5 cellular contexts compared by ENCODE assay signal in the genomic region with DNA sequence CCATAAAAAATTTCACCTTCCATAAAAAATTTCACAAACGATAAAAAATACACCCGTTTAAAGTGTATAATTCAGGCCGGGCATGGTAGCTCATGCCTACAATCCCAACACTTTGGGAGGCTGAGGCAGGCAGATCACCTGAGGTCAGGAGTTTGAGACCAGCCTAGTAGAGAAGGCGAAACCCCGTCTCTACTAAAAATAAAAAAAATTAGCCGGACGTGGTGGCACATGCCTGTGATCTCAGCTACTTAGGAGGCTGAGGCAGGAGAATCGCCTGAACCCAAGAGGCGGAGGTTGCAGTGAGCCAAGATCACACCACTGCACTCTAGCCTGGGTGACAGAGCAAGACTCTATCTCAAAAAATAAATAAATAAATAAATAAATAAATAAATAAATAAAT. TPM values are rescaled to one million over a fixed set of nuclear protein-coding genes. Genes with fewer than 3 reads are reported as not detected.
"Had no signal": no experiment of that assay in that cellular context is flagged by ENCODE, and none has a peak within 500 bp of the region (broad histone marks: within the 10 kb centered on the region; RNA-seq: fewer than 3 reads in every experiment).

No MANE protein-coding gene starts in this region.

RNA-seq across cellular contexts. Expression of gene TLR1, which starts 1.7 kb away (rescaled TPM):
- polyA plus RNA-seq: SK-N-SH had no signal

RNA-seq across cellular contexts. Expression of gene TLR10, which starts 23.5 kb away (rescaled TPM):
- total RNA-seq: astrocyte, hepatocyte, kidney epithelial cell, Right ventricle myocardium inferior had no signal
- polyA plus RNA-seq: hepatocyte, SK-N-SH had no signal
